1 cellular context compared by ENCODE assay signal in genomic region chr4:183261953-183262775, GRCh38.
TF ChIP-seq lines count a peak whose summit lies in the region.

No MANE protein-coding gene starts in this region.

TF ChIP-seq in K562, 482 proteins besides CTCF, POLR2A, EP300 and RAD21 (continued from another document):
- TF ChIP-seq, protein P1, sequence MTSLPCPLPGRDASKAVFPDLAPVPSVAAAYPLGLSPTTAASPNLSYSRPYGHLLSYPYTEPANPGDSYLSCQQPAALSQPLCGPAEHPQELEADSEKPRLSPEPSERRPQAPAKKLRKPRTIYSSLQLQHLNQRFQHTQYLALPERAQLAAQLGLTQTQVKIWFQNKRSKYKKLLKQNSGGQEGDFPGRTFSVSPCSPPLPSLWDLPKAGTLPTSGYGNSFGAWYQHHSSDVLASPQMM (CRISPR knock-in tag; IDR thresholded peaks at IDR 0.05): no peak
- TF ChIP-seq BHLHE40 (IDR thresholded peaks at IDR 0.05; ENCODE audit: low read length): peak; percentile 37; the same call in 1 of the 2 replicates
